1 cellular context compared by ENCODE assay signal in the genomic region with DNA sequence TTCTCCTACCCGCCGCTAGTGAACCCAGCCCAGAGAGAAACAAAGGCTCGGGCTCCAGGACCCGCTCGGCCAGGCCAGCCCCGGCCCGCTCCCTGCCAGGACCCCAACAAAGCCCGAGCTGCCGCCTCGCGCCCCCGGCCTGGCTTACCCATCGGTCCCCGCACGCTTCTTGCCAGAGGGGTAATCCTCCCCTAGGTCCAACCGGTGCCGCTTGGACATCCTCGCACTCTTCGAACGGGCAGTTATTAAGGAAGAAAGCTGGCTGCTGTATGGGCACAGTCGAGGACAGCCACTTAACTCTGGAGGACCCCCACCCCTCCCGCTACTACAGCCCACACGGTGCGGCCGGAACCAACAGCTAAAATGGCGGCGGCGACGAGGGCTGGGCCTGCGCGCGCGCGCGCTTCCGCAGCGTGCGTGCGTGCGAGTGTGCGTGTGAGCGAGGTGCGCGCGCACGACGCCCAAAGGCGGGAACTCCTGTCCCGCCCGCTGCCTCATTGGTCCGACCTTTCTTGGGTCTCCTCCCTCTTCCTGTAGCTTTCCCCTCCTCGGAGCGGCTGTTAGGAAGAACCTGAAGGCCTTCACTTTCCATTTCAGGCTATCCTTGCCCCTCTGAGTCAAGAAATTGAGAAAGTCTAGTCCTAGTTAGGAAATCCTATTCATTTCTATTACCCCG.
TF ChIP-seq lines count a peak whose summit lies in the region.

A gene (minus strand): TSS at position 380 of the 676 bp plus-strand sequence. CDS start 161 bp downstream, at position 219.

TF ChIP-seq in K562, 482 proteins besides CTCF, POLR2A, EP300 and RAD21 (continued from another document and continues in another):
- no peak for TF ChIP-seq NR2C1 (IDR thresholded peaks at IDR 0.05)
- no peak for TF ChIP-seq NR2C1 (tag; IDR thresholded peaks at IDR 0.05)
- no peak for TF ChIP-seq ZBTB17 (CRISPR knock-in tag; IDR thresholded peaks at IDR 0.05)
- TF ChIP-seq NFIC (IDR thresholded peaks at IDR 0.05): no peak
- TF ChIP-seq, protein P1, sequence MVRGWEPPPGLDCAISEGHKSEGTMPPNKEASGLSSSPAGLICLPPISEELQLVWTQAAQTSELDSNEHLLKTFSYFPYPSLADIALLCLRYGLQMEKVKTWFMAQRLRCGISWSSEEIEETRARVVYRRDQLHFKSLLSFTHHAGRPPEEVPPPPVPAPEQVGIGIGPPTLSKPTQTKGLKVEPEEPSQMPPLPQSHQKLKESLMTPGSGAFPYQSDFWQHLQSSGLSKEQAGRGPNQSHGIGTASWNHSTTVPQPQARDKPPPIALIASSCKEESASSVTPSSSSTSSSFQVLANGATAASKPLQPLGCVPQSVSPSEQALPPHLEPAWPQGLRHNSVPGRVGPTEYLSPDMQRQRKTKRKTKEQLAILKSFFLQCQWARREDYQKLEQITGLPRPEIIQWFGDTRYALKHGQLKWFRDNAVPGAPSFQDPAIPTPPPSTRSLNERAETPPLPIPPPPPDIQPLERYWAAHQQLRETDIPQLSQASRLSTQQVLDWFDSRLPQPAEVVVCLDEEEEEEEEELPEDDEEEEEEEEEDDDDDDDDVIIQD (CRISPR knock-in tag; IDR thresholded peaks at IDR 0.05): no peak
- no peak for TF ChIP-seq PCBP2 (IDR thresholded peaks at IDR 0.05; ENCODE audit: low read depth, low read length, poor library complexity, severe bottlenecking)
- TF ChIP-seq EP400 (IDR thresholded peaks at IDR 0.05): peak; percentile 92
- TF ChIP-seq ETV5 (CRISPR knock-in tag; IDR thresholded peaks at IDR 0.05; ENCODE audit: low read depth): peak; percentile 85
- TF ChIP-seq FUS (optimal IDR thresholded peaks at IDR 0.05; ENCODE audit: low read depth, low read length): no peak
- no peak for TF ChIP-seq SETDB1 (IDR thresholded peaks at IDR 0.05; ENCODE audit: low read length)
- TF ChIP-seq NEUROD1 (IDR thresholded peaks at IDR 0.05; ENCODE audit: borderline replicate concordance, low read depth, low read length, partially characterized antibody): no peak
- no peak for TF ChIP-seq MCM7 (IDR thresholded peaks at IDR 0.05)
- TF ChIP-seq HDAC6 (IDR thresholded peaks at IDR 0.05; ENCODE audit: low read depth, low read length): no peak
- no peak for TF ChIP-seq ZNF551 (CRISPR knock-in tag; IDR thresholded peaks at IDR 0.05)
- TF ChIP-seq ZNF24 (IDR thresholded peaks at IDR 0.05): no peak
- TF ChIP-seq ZNF134 (CRISPR knock-in tag; conservative IDR thresholded peaks at IDR 0.05): no peak
- no peak for TF ChIP-seq ZNF561 (CRISPR knock-in tag; conservative IDR thresholded peaks at IDR 0.05)
- no peak for TF ChIP-seq ZNF717 (CRISPR knock-in tag; IDR thresholded peaks at IDR 0.05)
- TF ChIP-seq, protein P2, sequence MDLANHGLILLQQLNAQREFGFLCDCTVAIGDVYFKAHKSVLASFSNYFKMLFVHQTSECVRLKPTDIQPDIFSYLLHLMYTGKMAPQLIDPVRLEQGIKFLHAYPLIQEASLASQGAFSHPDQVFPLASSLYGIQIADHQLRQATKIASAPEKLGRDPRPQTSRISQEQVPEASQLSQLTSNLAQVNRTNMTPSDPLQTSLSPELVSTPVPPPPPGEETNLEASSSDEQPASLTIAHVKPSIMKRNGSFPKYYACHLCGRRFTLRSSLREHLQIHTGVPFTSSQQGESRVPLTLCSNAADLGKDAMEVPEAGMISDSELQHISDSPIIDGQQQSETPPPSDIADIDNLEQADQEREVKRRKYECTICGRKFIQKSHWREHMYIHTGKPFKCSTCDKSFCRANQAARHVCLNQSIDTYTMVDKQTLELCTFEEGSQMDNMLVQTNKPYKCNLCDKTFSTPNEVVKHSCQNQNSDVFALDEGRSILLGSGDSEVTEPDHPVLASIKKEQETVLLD (IDR thresholded peaks at IDR 0.05): peak; percentile 95
- TF ChIP-seq, protein P3, sequence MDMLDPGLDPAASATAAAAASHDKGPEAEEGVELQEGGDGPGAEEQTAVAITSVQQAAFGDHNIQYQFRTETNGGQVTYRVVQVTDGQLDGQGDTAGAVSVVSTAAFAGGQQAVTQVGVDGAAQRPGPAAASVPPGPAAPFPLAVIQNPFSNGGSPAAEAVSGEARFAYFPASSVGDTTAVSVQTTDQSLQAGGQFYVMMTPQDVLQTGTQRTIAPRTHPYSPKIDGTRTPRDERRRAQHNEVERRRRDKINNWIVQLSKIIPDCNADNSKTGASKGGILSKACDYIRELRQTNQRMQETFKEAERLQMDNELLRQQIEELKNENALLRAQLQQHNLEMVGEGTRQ (CRISPR knock-in tag; IDR thresholded peaks at IDR 0.05): no peak
- TF ChIP-seq ZNF57 (CRISPR knock-in tag; IDR thresholded peaks at IDR 0.05): no peak
- TF ChIP-seq, protein P4, sequence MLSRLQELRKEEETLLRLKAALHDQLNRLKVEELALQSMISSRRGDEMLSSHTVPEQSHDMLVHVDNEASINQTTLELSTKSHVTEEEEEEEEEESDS (CRISPR knock-in tag; IDR thresholded peaks at IDR 0.05): no peak
- 0 out of 2 replicates have a peak, but pooled peaks have one; percentile 50 for TF ChIP-seq NBN (IDR thresholded peaks at IDR 0.05; ENCODE audit: low read depth)
- no peak for TF ChIP-seq MAFG (tag; conservative IDR thresholded peaks at IDR 0.05)
- TF ChIP-seq MYC (IDR thresholded peaks at IDR 0.05; ENCODE audit: low read depth, low read length): peak; percentile 88; the same call in 1 of the 2 replicates
- TF ChIP-seq MYC (CRISPR knock-in tag; IDR thresholded peaks at IDR 0.05; ENCODE audit: borderline replicate concordance, low read depth): peak; percentile 86; the same call in 1 of the 2 replicates
- TF ChIP-seq HDAC8 (tag; IDR thresholded peaks at IDR 0.05): no peak
- TF ChIP-seq MECOM (CRISPR knock-in tag; IDR thresholded peaks at IDR 0.05): no peak
- no peak for TF ChIP-seq NR3C1 (CRISPR knock-in tag; IDR thresholded peaks at IDR 0.05)
- TF ChIP-seq MEF2A (IDR thresholded peaks at IDR 0.05; ENCODE audit: control insufficient read depth, low read depth, low read length): no peak
- TF ChIP-seq SNRNP70 (optimal IDR thresholded peaks at IDR 0.05; ENCODE audit: low read depth, low read length): no peak
- no peak for TF ChIP-seq RCOR1 (IDR thresholded peaks at IDR 0.05; ENCODE audit: borderline replicate concordance in 1 of 2, low read depth in 2 of 2, low read length in 2 of 2)
- TF ChIP-seq ZNF766 (CRISPR knock-in tag; conservative IDR thresholded peaks at IDR 0.05): peak; percentile 41; the same call in 1 of the 2 replicates
- TF ChIP-seq CHCHD3 (CRISPR knock-in tag; IDR thresholded peaks at IDR 0.05): no peak
- TF ChIP-seq TRIM24 (IDR thresholded peaks at IDR 0.05): no peak
- TF ChIP-seq U2AF2 (optimal IDR thresholded peaks at IDR 0.05; ENCODE audit: low read depth, low read length): no peak
- TF ChIP-seq, protein P5, sequence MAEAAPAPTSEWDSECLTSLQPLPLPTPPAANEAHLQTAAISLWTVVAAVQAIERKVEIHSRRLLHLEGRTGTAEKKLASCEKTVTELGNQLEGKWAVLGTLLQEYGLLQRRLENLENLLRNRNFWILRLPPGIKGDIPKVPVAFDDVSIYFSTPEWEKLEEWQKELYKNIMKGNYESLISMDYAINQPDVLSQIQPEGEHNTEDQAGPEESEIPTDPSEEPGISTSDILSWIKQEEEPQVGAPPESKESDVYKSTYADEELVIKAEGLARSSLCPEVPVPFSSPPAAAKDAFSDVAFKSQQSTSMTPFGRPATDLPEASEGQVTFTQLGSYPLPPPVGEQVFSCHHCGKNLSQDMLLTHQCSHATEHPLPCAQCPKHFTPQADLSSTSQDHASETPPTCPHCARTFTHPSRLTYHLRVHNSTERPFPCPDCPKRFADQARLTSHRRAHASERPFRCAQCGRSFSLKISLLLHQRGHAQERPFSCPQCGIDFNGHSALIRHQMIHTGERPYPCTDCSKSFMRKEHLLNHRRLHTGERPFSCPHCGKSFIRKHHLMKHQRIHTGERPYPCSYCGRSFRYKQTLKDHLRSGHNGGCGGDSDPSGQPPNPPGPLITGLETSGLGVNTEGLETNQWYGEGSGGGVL (CRISPR knock-in tag; IDR thresholded peaks at IDR 0.05): no peak
- no peak for TF ChIP-seq ZNF133 (CRISPR knock-in tag; IDR thresholded peaks at IDR 0.05)
- TF ChIP-seq, protein P6, sequence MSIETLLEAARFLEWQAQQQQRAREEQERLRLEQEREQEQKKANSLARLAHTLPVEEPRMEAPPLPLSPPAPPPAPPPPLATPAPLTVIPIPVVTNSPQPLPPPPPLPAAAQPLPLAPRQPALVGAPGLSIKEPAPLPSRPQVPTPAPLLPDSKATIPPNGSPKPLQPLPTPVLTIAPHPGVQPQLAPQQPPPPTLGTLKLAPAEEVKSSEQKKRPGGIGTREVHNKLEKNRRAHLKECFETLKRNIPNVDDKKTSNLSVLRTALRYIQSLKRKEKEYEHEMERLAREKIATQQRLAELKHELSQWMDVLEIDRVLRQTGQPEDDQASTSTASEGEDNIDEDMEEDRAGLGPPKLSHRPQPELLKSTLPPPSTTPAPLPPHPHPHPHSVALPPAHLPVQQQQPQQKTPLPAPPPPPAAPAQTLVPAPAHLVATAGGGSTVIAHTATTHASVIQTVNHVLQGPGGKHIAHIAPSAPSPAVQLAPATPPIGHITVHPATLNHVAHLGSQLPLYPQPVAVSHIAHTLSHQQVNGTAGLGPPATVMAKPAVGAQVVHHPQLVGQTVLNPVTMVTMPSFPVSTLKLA (conservative IDR thresholded peaks at IDR 0.05): peak; percentile 61 to 77
- no peak for TF ChIP-seq TFAM (CRISPR knock-in tag; conservative IDR thresholded peaks at IDR 0.05)
- TF ChIP-seq NCOA2 (IDR thresholded peaks at IDR 0.05; ENCODE audit: partially characterized antibody in 2 of 2): peak in 1 of 2 experiments; percentile 70
- peak; percentile 86 for TF ChIP-seq ZNF764 (CRISPR knock-in tag; IDR thresholded peaks at IDR 0.05; ENCODE audit: low read depth)
- TF ChIP-seq, protein P7, sequence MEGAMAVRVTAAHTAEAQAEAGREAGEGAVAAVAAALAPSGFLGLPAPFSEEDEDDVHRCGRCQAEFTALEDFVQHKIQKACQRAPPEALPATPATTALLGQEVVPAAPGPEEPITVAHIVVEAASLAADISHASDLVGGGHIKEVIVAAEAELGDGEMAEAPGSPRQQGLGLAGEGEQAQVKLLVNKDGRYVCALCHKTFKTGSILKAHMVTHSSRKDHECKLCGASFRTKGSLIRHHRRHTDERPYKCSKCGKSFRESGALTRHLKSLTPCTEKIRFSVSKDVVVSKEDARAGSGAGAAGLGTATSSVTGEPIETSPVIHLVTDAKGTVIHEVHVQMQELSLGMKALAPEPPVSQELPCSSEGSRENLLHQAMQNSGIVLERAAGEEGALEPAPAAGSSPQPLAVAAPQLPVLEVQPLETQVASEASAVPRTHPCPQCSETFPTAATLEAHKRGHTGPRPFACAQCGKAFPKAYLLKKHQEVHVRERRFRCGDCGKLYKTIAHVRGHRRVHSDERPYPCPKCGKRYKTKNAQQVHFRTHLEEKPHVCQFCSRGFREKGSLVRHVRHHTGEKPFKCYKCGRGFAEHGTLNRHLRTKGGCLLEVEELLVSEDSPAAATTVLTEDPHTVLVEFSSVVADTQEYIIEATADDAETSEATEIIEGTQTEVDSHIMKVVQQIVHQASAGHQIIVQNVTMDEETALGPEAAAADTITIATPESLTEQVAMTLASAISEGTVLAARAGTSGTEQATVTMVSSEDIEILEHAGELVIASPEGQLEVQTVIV (CRISPR knock-in tag; IDR thresholded peaks at IDR 0.05; ENCODE audit: borderline replicate concordance): no peak
- peak; percentile 91; the same call in 1 of the 2 replicates for TF ChIP-seq BRD4 (IDR thresholded peaks at IDR 0.05)
- peak; percentile 87 for TF ChIP-seq TAF1 (IDR thresholded peaks at IDR 0.05; ENCODE audit: control insufficient read depth, extremely low read depth, insufficient read depth, low read length, severe bottlenecking)
- TF ChIP-seq GTF2F1 (IDR thresholded peaks at IDR 0.05; ENCODE audit: low read depth, low read length): peak; percentile 28; the same call in 1 of the 2 replicates
- no peak for TF ChIP-seq ZNF121 (CRISPR knock-in tag; conservative IDR thresholded peaks at IDR 0.05)
- TF ChIP-seq, protein P8, sequence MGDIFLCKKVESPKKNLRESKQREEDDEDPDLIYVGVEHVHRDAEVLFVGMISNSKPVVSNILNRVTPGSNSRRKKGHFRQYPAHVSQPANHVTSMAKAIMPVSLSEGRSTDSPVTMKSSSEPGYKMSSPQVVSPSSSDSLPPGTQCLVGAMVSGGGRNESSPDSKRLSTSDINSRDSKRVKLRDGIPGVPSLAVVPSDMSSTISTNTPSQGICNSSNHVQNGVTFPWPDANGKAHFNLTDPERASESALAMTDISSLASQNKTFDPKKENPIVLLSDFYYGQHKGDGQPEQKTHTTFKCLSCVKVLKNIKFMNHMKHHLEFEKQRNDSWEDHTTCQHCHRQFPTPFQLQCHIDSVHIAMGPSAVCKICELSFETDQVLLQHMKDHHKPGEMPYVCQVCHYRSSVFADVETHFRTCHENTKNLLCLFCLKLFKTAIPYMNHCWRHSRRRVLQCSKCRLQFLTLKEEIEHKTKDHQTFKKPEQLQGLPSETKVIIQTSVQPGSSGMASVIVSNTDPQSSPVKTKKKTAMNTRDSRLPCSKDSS (IDR thresholded peaks at IDR 0.05; ENCODE audit: low read depth, partially characterized antibody): no peak
